9 cellular contexts compared by ENCODE assay signal in the genomic region with DNA sequence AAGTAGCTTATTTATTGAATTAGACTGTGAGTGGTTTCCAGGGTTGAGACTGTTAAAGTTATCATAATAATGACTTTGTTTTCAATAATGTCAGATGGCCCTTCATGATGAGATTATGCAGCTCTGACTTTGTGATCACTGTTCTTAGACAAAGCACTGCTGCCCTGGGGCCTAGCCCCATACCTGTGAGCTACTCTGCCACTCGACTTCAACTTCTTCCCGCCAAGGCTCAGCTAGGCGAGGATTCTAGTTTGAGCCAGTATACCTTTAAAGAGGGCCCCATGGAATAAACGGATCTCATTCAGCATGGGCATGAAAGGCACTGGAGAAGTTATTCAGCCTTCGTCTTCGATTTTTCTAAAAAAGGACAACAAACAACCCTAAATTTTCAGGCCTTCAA. TPM values are rescaled to one million over a fixed set of nuclear protein-coding genes. Genes with fewer than 3 reads are reported as not detected.
"Had no signal": no experiment of that assay in that cellular context is flagged by ENCODE, and none has a peak within 500 bp of the region (broad histone marks: within the 10 kb centered on the region; RNA-seq: fewer than 3 reads in every experiment).

No MANE protein-coding gene starts in this region.

- H3K4me2 ChIP-seq: GM23338 had no signal

- H3K9ac ChIP-seq: GM23248 had no signal

- H2AFZ ChIP-seq: GM23248, GM23338 had no signal

- DNase-seq: GM23248, GOT3, H7, H9, HCEC 1CT, HFFc6 had no signal

- H3K9me3 ChIP-seq: HAP-1 had no signal

- H3K27ac ChIP-seq: GM23248 had no signal

- FAIRE-seq: H54 had no signal

- H3K4me3 ChIP-seq: GM23248, GM23338, HAP-1 had no signal

- H3K36me3 ChIP-seq: HAP-1 had no signal

- H3K4me1 ChIP-seq: HAP-1 had no signal

RNA-seq across cellular contexts. Expression of a gene that starts 45.0 kb away (rescaled TPM):
- total RNA-seq: GM23248, HFFc6 had no signal
- polyA plus RNA-seq: GM23248 had no signal
